8 cellular contexts compared by ENCODE assay signal in genomic region chr3:126357299-126358037, GRCh38. TPM values are rescaled to one million over a fixed set of nuclear protein-coding genes. Genes with fewer than 3 reads are reported as not detected.
DNase-seq lines count a peak whose midpoint lies in the region; ATAC-seq and TF ChIP-seq lines count a peak whose summit lies in the region.

Gene KLF15, minus strand, starts transcription at chr3:126357408. Its CDS starts 4,486 bp downstream, at chr3:126352922.

- H2AFZ ChIP-seq in GM23248 = peak within 1 kb of the TSS; percentile 90

- H3K36me3 ChIP-seq in GM23248 (ENCODE audit: low read depth) (no peaks in the 10 kb centered on the region), ovary (no peaks in the 10 kb centered on the region), testis (ENCODE audit: low read depth, missing control alignments) (no peaks in the 10 kb centered on the region)

- peak within 1 kb of the TSS; percentile 54 for H3K9ac ChIP-seq in GM23248

- peak within 1 kb of the TSS; percentile 94 for H3K4me2 ChIP-seq in GM23248 (ENCODE audit: unreplicated experiment)

- no peaks in the 10 kb centered on the region for H3K79me2 ChIP-seq in GM23248 (ENCODE audit: insufficient read depth)

- DNase-seq in DMS79 (lab: John Stamatoyannopoulos, UW) (peak; percentile 31), GM23248 (peak; percentile 95), Kasumi-1 (lab: John Stamatoyannopoulos, UW) (peak; percentile 32 to 48), SKM-1 (lab: John Stamatoyannopoulos, UW; ENCODE audit: unreplicated experiment) (peak; percentile 56), Right ventricle myocardium inferior (ENCODE audit: missing footprints) (peak; percentile 94), ovary (peak; percentile 87 to 95 (median 92)), testis (peak; percentile 92)
- DNase-seq in activated naive CD8-positive, alpha-beta T cell treated with anti-CD3 and anti-CD28 coated beads, Interleukin-2, amount 10 ng/mL, durations not matched to agents 7 days and 5 days = peak; percentile 85

- H3K27ac ChIP-seq in GM23248 = no peak within 1 kb of the TSS
- peak within 1 kb of the TSS; percentile 95 to 99 for H3K27ac ChIP-seq in ovary
- peak within 1 kb of the TSS; percentile 87 to 98 for H3K27ac ChIP-seq in testis

- H3F3A ChIP-seq in GM23248 (ENCODE audit: insufficient read depth) = no peaks in the 10 kb centered on the region

- H3K27me3 ChIP-seq in GM23248 (replicated peaks; ENCODE audit: insufficient read depth) (peaks cover 28% of the 10 kb centered on the region), ovary (no peaks in the 10 kb centered on the region), testis (no peaks in the 10 kb centered on the region)

- H3K4me3 ChIP-seq in GM23248 = peak within 1 kb of the TSS; percentile 75
- peak within 1 kb of the TSS; percentile 91 for H3K4me3 ChIP-seq in ovary
- peak within 1 kb of the TSS; percentile 89 for H3K4me3 ChIP-seq in testis

- TF ChIP-seq CTCF in ovary (IDR thresholded peaks at IDR 0.05) (no peak), testis (IDR thresholded peaks at IDR 0.05) (no peak)

- H3K4me1 ChIP-seq in GM23248 (ENCODE audit: insufficient read depth) (0 out of 2 replicates have a peak, but pooled peaks cover 7% of the 10 kb centered on the region), ovary (ENCODE audit: insufficient read depth) (peaks cover 23% of the 10 kb centered on the region), testis (peaks cover 31% of the 10 kb centered on the region)

- peak; percentile 94 for ATAC-seq in activated naive CD8-positive, alpha-beta T cell treated with anti-CD3 and anti-CD28 coated beads, Interleukin-2, amount 10 ng/mL, durations not matched to agents 7 days and 5 days (ENCODE audit: low read depth)
- ATAC-seq in Right ventricle myocardium inferior = peak; percentile 73

- peak within 1 kb of the TSS; percentile 75 for H3K4me3 Mint-ChIP-seq in activated naive CD8-positive, alpha-beta T cell treated with anti-CD3 and anti-CD28 coated beads, Interleukin-2, amount 10 ng/mL, durations not matched to agents 7 days and 5 days

- POLR2A ChIA-PET in activated naive CD8-positive, alpha-beta T cell treated with anti-CD3 and anti-CD28 coated beads, Interleukin-2, amount 10 ng/mL, durations not matched to agents 7 days and 5 days (lab: Charles Lee) = no interaction called here

- no peaks in the 10 kb centered on the region for H4K20me1 ChIP-seq in GM23248 (ENCODE audit: insufficient read depth)

- TF ChIP-seq POLR2A in ovary (IDR thresholded peaks at IDR 0.05) (peak; percentile 85), testis (IDR thresholded peaks at IDR 0.05) (no peak)

- H3K36me3 Mint-ChIP-seq in activated naive CD8-positive, alpha-beta T cell treated with anti-CD3 and anti-CD28 coated beads, Interleukin-2, amount 10 ng/mL, durations not matched to agents 7 days and 5 days = no peaks in the 10 kb centered on the region

- peaks cover 44% of the 10 kb centered on the region for H3K27me3 Mint-ChIP-seq in activated naive CD8-positive, alpha-beta T cell treated with anti-CD3 and anti-CD28 coated beads, Interleukin-2, amount 10 ng/mL, durations not matched to agents 7 days and 5 days

- peak within 1 kb of the TSS; percentile 72 for H3K27ac Mint-ChIP-seq in activated naive CD8-positive, alpha-beta T cell treated with anti-CD3 and anti-CD28 coated beads, Interleukin-2, amount 10 ng/mL, durations not matched to agents 7 days and 5 days

- no peaks in the 10 kb centered on the region for H3K9me2 ChIP-seq in GM23248 (ENCODE audit: insufficient read depth)

- TF ChIP-seq EP300 in ovary (IDR thresholded peaks at IDR 0.05) = no peak

- peaks cover 10% of the 10 kb centered on the region for H3K4me1 Mint-ChIP-seq in activated naive CD8-positive, alpha-beta T cell treated with anti-CD3 and anti-CD28 coated beads, Interleukin-2, amount 10 ng/mL, durations not matched to agents 7 days and 5 days

- H3K9me3 ChIP-seq in GM23248 (ENCODE audit: low read depth) = no peaks in the 10 kb centered on the region
- no peaks in the 10 kb centered on the region for H3K9me3 ChIP-seq in ovary
- no peaks in the 10 kb centered on the region for H3K9me3 ChIP-seq in testis

- in situ Hi-C loops in GM23248 (cut with MboI) = no loop called here

- 1% methylated on average over 45 to 79 of the region's 86 CpGs for WGBS in GM23248 (ENCODE audit: low coverage in 1 of 2, low lambda C conversion rate in 2 of 2, missing lambda C conversion rate in 2 of 2), 2 experiments
- 0% methylated on average over 28 to 86 of the region's 86 CpGs for WGBS in ovary, 3 donors
- 0% methylated on average over 7 to 34 of the region's 86 CpGs for WGBS in testis, 2 donors

- H3K9me3 Mint-ChIP-seq in activated naive CD8-positive, alpha-beta T cell treated with anti-CD3 and anti-CD28 coated beads, Interleukin-2, amount 10 ng/mL, durations not matched to agents 7 days and 5 days = no peaks in the 10 kb centered on the region

- intact Hi-C loops in Right ventricle myocardium inferior (cut with DNase I) = loop anchor here (2.0 to 5.0 kb wide), 2 partner anchors 31 to 65 kb away; no protein-coding TSS in a partner anchor
- intact Hi-C loops in ovary (cut with DNase I) = loop anchor here in 3 of 4 donors (2.0 to 5.0 kb wide), 4 partner anchors 31 to 120 kb away; partner anchors contain the start of gene ZXDC (in 1 of the 3)
- intact Hi-C loops in testis (cut with DNase I; ENCODE audit: low total_unique reads) = loop anchor here (5.0 kb wide), 1 partner anchor 90 kb away; no protein-coding TSS in a partner anchor

RNA-seq across cellular contexts. Expression of gene KLF15, which starts in this region (rescaled TPM):
- 0.13 and 0.54 TPM in 2 replicates for total RNA-seq in GM23248 (2014; rRNA removed; shearing (Covaris generic))
- polyA plus RNA-seq in GM23248 (2016; fragmentation: Nextera tagmentation; extraction: Ambion mirVana) (0.14 TPM in 1 of 2 replicates, not detected in the other), ovary (10 to 100 TPM; 13.4 to 61.4 TPM), testis (ENCODE audit: insufficient read depth, low read depth, low replicate concordance) (8.5 TPM)
- total RNA-seq in activated naive CD8-positive, alpha-beta T cell treated with anti-CD3 and anti-CD28 coated beads, Interleukin-2, amount 10 ng/mL, durations not matched to agents 7 days and 5 days = under 1 TPM; 0.11 to 0.22 TPM
- total RNA-seq in Right ventricle myocardium inferior (33.0 TPM), ovary (10 to 100 TPM; 23.2 to 83.3 (median 40.0) TPM), testis (10 to 100 TPM; 32.0 to 36.1 TPM)

Comparison
In these comparisons a context has a peak if more than half of its experiments do, and no peak if none do; other contexts are left out.
1. RNA of gene KLF15 (total RNA-seq): 23.2 to 83.3 TPM in ovary, 32.0 to 36.1 TPM in testis and 33.0 TPM in Right ventricle myocardium inferior (single experiment); 0.13 to 0.54 TPM in GM23248 and 0.11 to 0.22 TPM in activated naive CD8-positive, alpha-beta T cell treated with anti-CD3 and anti-CD28 coated beads, Interleukin-2, amount 10 ng/mL, durations not matched to agents 7 days and 5 days; every median in the first group is over 10 times any median in the second.
2. Peak in DNase-seq, H3K4me3 ChIP-seq, H3K9ac ChIP-seq and H3K4me2 ChIP-seq in GM23248; RNA of the gene not detected or under 1 TPM.
3. Peak in DNase-seq and ATAC-seq in activated naive CD8-positive, alpha-beta T cell treated with anti-CD3 and anti-CD28 coated beads, Interleukin-2, amount 10 ng/mL, durations not matched to agents 7 days and 5 days; RNA of the gene not detected or under 1 TPM.
4. DNase-seq: peak in every context shown above with its lines; median percentile 95 in GM23248; 94 in Right ventricle myocardium inferior; 92 in ovary; 92 in testis; 85 in activated naive CD8-positive, alpha-beta T cell treated with anti-CD3 and anti-CD28 coated beads, Interleukin-2, amount 10 ng/mL, durations not matched to agents 7 days and 5 days; 56 in SKM-1; 40 in Kasumi-1; 31 in DMS79.
5. Peak in every context shown above with its lines, with median percentiles within 50 percentile points of each other: H3K4me3 ChIP-seq.